In genomic region chr2:231720292-231720691, GRCh38 we compare ENCODE assay signal across 23 cellular contexts.
"Had no signal": no experiment of that assay in that cellular context is flagged by ENCODE, and none has a peak within 500 bp of the region (broad histone marks: within the 10 kb centered on the region; RNA-seq: fewer than 3 reads in every experiment).

No MANE protein-coding gene starts in this region.

- H3K36me3 ChIP-seq: ascending aorta, MG63 had no signal

- H3K36me3 Mint-ChIP-seq: activated naive CD4-positive, alpha-beta T cell treated with anti-CD3 and anti-CD28 coated beads, Interleukin-2, amount 50 U/mL, for 24 hours; WTC11 had no signal

- H3K9me3 Mint-ChIP-seq: activated naive CD4-positive, alpha-beta T cell treated with anti-CD3 and anti-CD28 coated beads, Interleukin-2, amount 50 U/mL, for 24 hours; central memory CD8-positive, alpha-beta T cell; WTC11 had no signal

- H3K27ac Mint-ChIP-seq: activated CD8-positive, alpha-beta T cell treated with anti-CD3 and anti-CD28 coated beads, Interleukin-2, amount 10 ng/mL, durations not matched to agents 7 days and 5 days; activated naive CD4-positive, alpha-beta T cell treated with anti-CD3 and anti-CD28 coated beads, Interleukin-2, amount 50 U/mL, for 24 hours; T-helper 17 cell; WTC11 had no signal

- DNase-seq: activated CD4-positive, alpha-beta T cell treated with anti-CD3 and anti-CD28 coated beads for 48 hours; activated CD4-positive, alpha-beta T cell treated with anti-CD3 and anti-CD28 coated beads, Interleukin-2, amount 50 U/mL, for 4 hours; activated CD4-positive, CD25-positive, alpha-beta regulatory T cell treated with anti-CD3 and anti-CD28 coated beads, Interleukin-2, amount 50 U/mL, for 72 hours; activated CD8-positive, alpha-beta memory T cell treated with anti-CD3 and anti-CD28 coated beads, Interleukin-2, amount 50 U/mL, for 48 hours; activated CD8-positive, alpha-beta T cell treated with anti-CD3 and anti-CD28 coated beads, Interleukin-2, amount 10 ng/mL, durations not matched to agents 7 days and 5 days; activated T-cell treated with anti-CD3 and anti-CD28 coated beads, Interleukin-2, amount 50 U/mL, for 1 hour; amniotic stem cell; body of pancreas; MG63; NCI-H1105; NCI-H1436; NCI-H1694 treated with DMSO at 0.1 percent for 48 hours; NCI-H2029 treated with DMSO at 0.1 percent for 48 hours; NCI-H510A treated with DMSO at 0.1 percent for 48 hours; NCI-H69; PC-9; SHP77 treated with DMSO at 0.1 percent for 48 hours; T-helper 17 cell; T-helper 9 cell had no signal

- H3K27me3 Mint-ChIP-seq: activated naive CD4-positive, alpha-beta T cell treated with anti-CD3 and anti-CD28 coated beads, Interleukin-2, amount 50 U/mL, for 24 hours; central memory CD8-positive, alpha-beta T cell; T-helper 17 cell had no signal

- H3K4me3 Mint-ChIP-seq: activated CD8-positive, alpha-beta T cell treated with anti-CD3 and anti-CD28 coated beads, Interleukin-2, amount 10 ng/mL, durations not matched to agents 7 days and 5 days; activated naive CD4-positive, alpha-beta T cell treated with anti-CD3 and anti-CD28 coated beads, Interleukin-2, amount 50 U/mL, for 24 hours; central memory CD8-positive, alpha-beta T cell; T-helper 17 cell; WTC11 had no signal

- ATAC-seq: activated CD8-positive, alpha-beta T cell treated with anti-CD3 and anti-CD28 coated beads, Interleukin-2, amount 10 ng/mL, durations not matched to agents 7 days and 5 days; body of pancreas; WTC11 had no signal

- H3K9me3 ChIP-seq: ascending aorta, body of pancreas, MG63 had no signal

- H3K27ac ChIP-seq: ascending aorta, body of pancreas, PC-9 had no signal

- H3K4me3 ChIP-seq: ascending aorta, body of pancreas, MG63, PC-9 had no signal

- H3K4me2 ChIP-seq: PC-9 had no signal

- H3K27me3 ChIP-seq: ascending aorta, body of pancreas, MG63 had no signal
